1 cellular context compared by ENCODE assay signal in the genomic region with DNA sequence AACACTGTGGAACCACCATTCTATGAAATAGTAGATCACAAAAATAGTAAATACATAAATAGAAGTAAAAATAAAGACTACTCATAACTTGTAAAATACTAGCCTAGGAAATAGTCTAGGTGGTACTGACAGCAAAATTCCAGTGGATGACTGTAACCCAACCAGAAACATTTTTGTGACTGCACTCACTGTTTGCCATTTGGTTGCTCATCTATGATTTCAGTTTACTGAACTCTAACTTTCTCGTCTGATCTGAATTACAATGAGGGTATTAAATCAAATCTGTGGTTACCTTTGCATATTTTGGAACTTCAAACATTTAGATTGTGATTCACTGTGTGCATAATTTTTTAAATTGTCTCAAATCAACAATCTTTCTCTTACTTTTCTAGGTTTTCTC.
A peak's percentile ranks its signal among the peaks of the same experiment; 100 is the strongest.
TF ChIP-seq lines count a peak whose summit lies in the region.

No MANE protein-coding gene starts in this region.

TF ChIP-seq in SK-N-SH, 30 proteins besides CTCF, POLR2A, EP300 and RAD21 (continued from another document):
- TF ChIP-seq, protein P1, sequence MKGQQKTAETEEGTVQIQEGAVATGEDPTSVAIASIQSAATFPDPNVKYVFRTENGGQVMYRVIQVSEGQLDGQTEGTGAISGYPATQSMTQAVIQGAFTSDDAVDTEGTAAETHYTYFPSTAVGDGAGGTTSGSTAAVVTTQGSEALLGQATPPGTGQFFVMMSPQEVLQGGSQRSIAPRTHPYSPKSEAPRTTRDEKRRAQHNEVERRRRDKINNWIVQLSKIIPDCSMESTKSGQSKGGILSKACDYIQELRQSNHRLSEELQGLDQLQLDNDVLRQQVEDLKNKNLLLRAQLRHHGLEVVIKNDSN (IDR thresholded peaks at IDR 0.05; ENCODE audit: borderline replicate concordance, low read depth), result no peak
- TF ChIP-seq, protein P2, sequence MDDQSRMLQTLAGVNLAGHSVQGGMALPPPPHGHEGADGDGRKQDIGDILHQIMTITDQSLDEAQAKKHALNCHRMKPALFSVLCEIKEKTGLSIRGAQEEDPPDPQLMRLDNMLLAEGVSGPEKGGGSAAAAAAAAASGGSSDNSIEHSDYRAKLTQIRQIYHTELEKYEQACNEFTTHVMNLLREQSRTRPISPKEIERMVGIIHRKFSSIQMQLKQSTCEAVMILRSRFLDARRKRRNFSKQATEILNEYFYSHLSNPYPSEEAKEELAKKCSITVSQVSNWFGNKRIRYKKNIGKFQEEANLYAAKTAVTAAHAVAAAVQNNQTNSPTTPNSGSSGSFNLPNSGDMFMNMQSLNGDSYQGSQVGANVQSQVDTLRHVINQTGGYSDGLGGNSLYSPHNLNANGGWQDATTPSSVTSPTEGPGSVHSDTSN (IDR thresholded peaks at IDR 0.05), result peak; percentile 81; the same call in 1 of the 2 replicates
- TF ChIP-seq GATA2 (CRISPR knock-in tag; IDR thresholded peaks at IDR 0.05) (no peak), RFX5 (IDR thresholded peaks at IDR 0.05; ENCODE audit: low read length) (no peak), FOXJ3 (CRISPR knock-in tag; IDR thresholded peaks at IDR 0.05) (no peak), ELF1 (IDR thresholded peaks at IDR 0.05) (no peak), POLR2AphosphoS5 (IDR thresholded peaks at IDR 0.05; ENCODE audit: low read depth, low read length) (no peak; the same call in 1 of the 2 replicates), TAF1 (IDR thresholded peaks at IDR 0.05; ENCODE audit: borderline replicate concordance, low read depth, low read length) (no peak), FOXM1 (IDR thresholded peaks at IDR 0.05; ENCODE audit: low read depth) (0 out of 2 replicates have a peak, but pooled peaks have one; percentile 25), SMC3 (IDR thresholded peaks at IDR 0.05; ENCODE audit: low read depth, low read length) (no peak), FOSL2 (IDR thresholded peaks at IDR 0.05; ENCODE audit: borderline replicate concordance, low read depth) (peak; percentile 77), MXI1 (IDR thresholded peaks at IDR 0.05; ENCODE audit: low read depth, low read length) (no peak), CHD2 (IDR thresholded peaks at IDR 0.05; ENCODE audit: low read length, partially characterized antibody) (no peak), YY1 (IDR thresholded peaks at IDR 0.05; ENCODE audit: low read depth) (no peak), SIN3A (IDR thresholded peaks at IDR 0.05; ENCODE audit: borderline replicate concordance, low read depth, low read length) (no peak), NFIC (IDR thresholded peaks at IDR 0.05; ENCODE audit: borderline replicate concordance) (peak; percentile 26; the same call in 1 of the 2 replicates)
- TF ChIP-seq, protein P3, sequence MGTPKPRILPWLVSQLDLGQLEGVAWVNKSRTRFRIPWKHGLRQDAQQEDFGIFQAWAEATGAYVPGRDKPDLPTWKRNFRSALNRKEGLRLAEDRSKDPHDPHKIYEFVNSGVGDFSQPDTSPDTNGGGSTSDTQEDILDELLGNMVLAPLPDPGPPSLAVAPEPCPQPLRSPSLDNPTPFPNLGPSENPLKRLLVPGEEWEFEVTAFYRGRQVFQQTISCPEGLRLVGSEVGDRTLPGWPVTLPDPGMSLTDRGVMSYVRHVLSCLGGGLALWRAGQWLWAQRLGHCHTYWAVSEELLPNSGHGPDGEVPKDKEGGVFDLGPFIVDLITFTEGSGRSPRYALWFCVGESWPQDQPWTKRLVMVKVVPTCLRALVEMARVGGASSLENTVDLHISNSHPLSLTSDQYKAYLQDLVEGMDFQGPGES (IDR thresholded peaks at IDR 0.05; ENCODE audit: low read depth, low read length), result no peak
